Comparison of ENCODE assay signal across 9 cellular contexts in genomic region chr3:114451051-114451451, GRCh38.
DNase-seq lines count a peak whose midpoint lies in the region; ATAC-seq and TF ChIP-seq lines count a peak whose summit lies in the region.
"Had no signal": no experiment of that assay in that cellular context is flagged by ENCODE, and none has a peak within 500 bp of the region (broad histone marks: within the 10 kb centered on the region; RNA-seq: fewer than 3 reads in every experiment).

No MANE protein-coding gene starts in this region.

- POLR2A ChIA-PET in naive thymus-derived CD4-positive, alpha-beta T cell (lab: Charles Lee) = no interaction called here

- H3K27ac ChIP-seq in BLaER1 = no peak overlapping the region
- H3K27ac ChIP-seq in naive thymus-derived CD4-positive, alpha-beta T cell (ENCODE audit: low read depth, low read length) = no peak overlapping the region

- H3K27me3 ChIP-seq in BLaER1 = no peaks in the 10 kb centered on the region
- no peaks in the 10 kb centered on the region for H3K27me3 ChIP-seq in naive thymus-derived CD4-positive, alpha-beta T cell (ENCODE audit: control insufficient read depth in 2 of 2, insufficient read depth in 2 of 2, low read length in 2 of 2)

- peak overlapping the region; percentile 57 for H3K4me2 ChIP-seq in BLaER1

- 0 out of 2 replicates have a peak overlapping the region, but pooled peaks have one; percentile 19 for H3K9ac ChIP-seq in BLaER1

- TF ChIP-seq CTCF in chondrocyte (IDR thresholded peaks at IDR 0.05) (no peak), nephron (IDR thresholded peaks at IDR 0.05; ENCODE audit: unreplicated experiment in 3 of 3) (no peak)

- CTCF ChIA-PET in naive thymus-derived CD4-positive, alpha-beta T cell (lab: Charles Lee) = interaction anchor here (0.6 to 1.1 kb wide), 2 partner anchors 12 to 26 kb away, joined by 3 read pairs; no protein-coding TSS in a partner anchor

- ATAC-seq in HG02571 (IDR thresholded peaks at IDR 0.05; ENCODE audit: unreplicated experiment) = peak; percentile 38
- no peak for ATAC-seq in naive thymus-derived CD4-positive, alpha-beta T cell

- H3K27ac Mint-ChIP-seq in chondrocyte (ENCODE audit: unreplicated experiment) (peak overlapping the region; percentile 80), nephron (peak overlapping the region in 2 of 3 experiments; percentile 81)
- H3K27ac Mint-ChIP-seq in naive thymus-derived CD4-positive, alpha-beta T cell = peak overlapping the region in 2 of 9 donors; percentile 56 to 74

- DNase-seq in chondrocyte (ENCODE audit: low spot score) (no peak), GM03348 (ENCODE audit: low spot score) (no peak), NCI-H146 (lab: John Stamatoyannopoulos, UW) (no peak)
- DNase-seq in stimulated activated CD4-positive, alpha-beta T cell treated with anti-CD3 and anti-CD28 coated beads, Interleukin-2, amount 100 ng/mL, for 24 hours = no peak
- DNase-seq in naive thymus-derived CD4-positive, alpha-beta T cell = no peak
- DNase-seq: activated effector memory CD4-positive, alpha-beta T cell treated with anti-CD3 and anti-CD28 coated beads, Interleukin-2, amount 50 U/mL, for 16 hours had no signal

- peak overlapping the region; percentile 46 for H3K4me3 Mint-ChIP-seq in chondrocyte (ENCODE audit: unreplicated experiment)
- H3K4me3 Mint-ChIP-seq in nephron = peak overlapping the region in 1 of 3 experiments; percentile 76
- H3K4me3 Mint-ChIP-seq in naive thymus-derived CD4-positive, alpha-beta T cell = no peak overlapping the region

- no peaks in the 10 kb centered on the region for H3K36me3 ChIP-seq in BLaER1
- no peaks in the 10 kb centered on the region for H3K36me3 ChIP-seq in naive thymus-derived CD4-positive, alpha-beta T cell (ENCODE audit: control insufficient read depth in 2 of 3, insufficient read depth in 3 of 3, low read length in 3 of 3)

- H3K36me3 Mint-ChIP-seq in chondrocyte (ENCODE audit: low read depth) (no peaks in the 10 kb centered on the region), nephron (ENCODE audit: low read depth) (no peaks in the 10 kb centered on the region)
- peaks cover 0 to 4% (median 0%) of the 10 kb centered on the region in 5 donors for H3K36me3 Mint-ChIP-seq in naive thymus-derived CD4-positive, alpha-beta T cell

- H3K9me3 Mint-ChIP-seq in chondrocyte (ENCODE audit: low read depth) (no peaks in the 10 kb centered on the region), nephron (no peaks in the 10 kb centered on the region)
- peaks cover 0 to 2% (median 0%) of the 10 kb centered on the region in 11 donors for H3K9me3 Mint-ChIP-seq in naive thymus-derived CD4-positive, alpha-beta T cell

- H3K27me3 Mint-ChIP-seq in chondrocyte (ENCODE audit: low read depth) = no peaks in the 10 kb centered on the region
- no peaks in the 10 kb centered on the region for H3K27me3 Mint-ChIP-seq in nephron (ENCODE audit: low read depth)
- peaks cover 0 to 13% (median 0%) of the 10 kb centered on the region in 5 donors for H3K27me3 Mint-ChIP-seq in naive thymus-derived CD4-positive, alpha-beta T cell

- peaks cover 5% of the 10 kb centered on the region; the same call in 1 of the 2 replicates for H4K20me1 ChIP-seq in BLaER1

- no peak overlapping the region for H3K4me3 ChIP-seq in BLaER1
- H3K4me3 ChIP-seq in naive thymus-derived CD4-positive, alpha-beta T cell (ENCODE audit: low read length) = no peak overlapping the region

- no peaks in the 10 kb centered on the region for H3K9me3 ChIP-seq in BLaER1
- no peaks in the 10 kb centered on the region for H3K9me3 ChIP-seq in naive thymus-derived CD4-positive, alpha-beta T cell (ENCODE audit: control insufficient read depth in 2 of 3, low read length in 3 of 3)

- peaks cover 23% of the 10 kb centered on the region for H3K4me1 Mint-ChIP-seq in chondrocyte (ENCODE audit: low read depth)
- peaks cover 28% of the 10 kb centered on the region for H3K4me1 Mint-ChIP-seq in nephron
- peaks cover 0 to 15% (median 5%) of the 10 kb centered on the region in 7 donors for H3K4me1 Mint-ChIP-seq in naive thymus-derived CD4-positive, alpha-beta T cell

- peaks cover 51% of the 10 kb centered on the region for H3K4me1 ChIP-seq in BLaER1
- H3K4me1 ChIP-seq in naive thymus-derived CD4-positive, alpha-beta T cell (ENCODE audit: control insufficient read depth in 2 of 2, insufficient read depth in 2 of 2, low read length in 2 of 2) = peaks cover 5 to 11% of the 10 kb centered on the region in 2 donors

- intact Hi-C loops in naive thymus-derived CD4-positive, alpha-beta T cell (cut with micrococcal nuclease) = no loop called here
